Comparison of ENCODE assay signal across 29 cellular contexts in genomic region chr14:88848571-88848970, GRCh38. TPM values are rescaled to one million over a fixed set of nuclear protein-coding genes. Genes with fewer than 3 reads are reported as not detected.
DNase-seq lines count a peak whose midpoint lies in the region; ATAC-seq, FAIRE-seq and TF ChIP-seq lines count a peak whose summit lies in the region.
"Had no signal": no experiment of that assay in that cellular context is flagged by ENCODE, and none has a peak within 500 bp of the region (broad histone marks: within the 10 kb centered on the region; RNA-seq: fewer than 3 reads in every experiment).

No MANE protein-coding gene starts in this region.

- H3K27ac ChIP-seq in SK-N-SH (ENCODE audit: low read depth in 2 of 2, low read length in 1 of 2), result peak overlapping the region; percentile 21 to 60; a peak in 2 of 4 replicates
- H3K27ac ChIP-seq in mesenchymal stem cell (ENCODE audit: low read length, poor library complexity, severe bottlenecking), result no peak overlapping the region
- H3K27ac ChIP-seq: colonic mucosa, heart left ventricle, Peyer's patch, sigmoid colon, tibial artery had no signal

- H3K79me1 ChIP-seq in mesenchymal stem cell (replicated peaks; ENCODE audit: low read length, poor library complexity, severe bottlenecking), result no peaks in the 10 kb centered on the region

- H2BK15ac ChIP-seq in mesenchymal stem cell (ENCODE audit: low read depth, poor library complexity, severe bottlenecking), result no peak overlapping the region

- no peak for TF ChIP-seq CTCF in SK-N-SH (IDR thresholded peaks at IDR 0.05)

- H2BK5ac ChIP-seq in mesenchymal stem cell (ENCODE audit: low read depth, low read length, poor library complexity, severe bottlenecking), result no peak overlapping the region

- no peak for TF ChIP-seq RAD21 in SK-N-SH (IDR thresholded peaks at IDR 0.05; ENCODE audit: low read length)

- H3K18ac ChIP-seq in mesenchymal stem cell (ENCODE audit: low read depth in 1 of 2, low read length in 2 of 2), result no peak overlapping the region

- H4K20me1 ChIP-seq in SK-N-SH (ENCODE audit: insufficient read depth), result no peaks in the 10 kb centered on the region

- no peak overlapping the region for H3K23ac ChIP-seq in mesenchymal stem cell (ENCODE audit: low read length in 2 of 2)

- H3K4me3 ChIP-seq in SK-N-SH (ENCODE audit: low read depth in 2 of 2, low read length in 1 of 2) (no peak overlapping the region), mesenchymal stem cell (ENCODE audit: insufficient read depth in 1 of 2, low read depth in 1 of 2, low read length in 2 of 2) (no peak overlapping the region)
- H3K4me3 ChIP-seq: colonic mucosa, heart left ventricle, lung, Peyer's patch, sigmoid colon, tibial artery had no signal

- H2BK12ac ChIP-seq in mesenchymal stem cell (ENCODE audit: low read length in 2 of 2), result no peak overlapping the region

- H3K4me1 ChIP-seq in SK-N-SH (ENCODE audit: control insufficient read depth in 1 of 2, insufficient read depth in 2 of 2, low read depth in 1 of 2, low read length in 1 of 2), result peaks cover 0 to 21% of the 10 kb centered on the region in 2 experiments; a peak in 2 of 4 replicates
- H3K4me1 ChIP-seq in mesenchymal stem cell (ENCODE audit: control insufficient read depth, insufficient read depth, low read depth, low read length), result no peaks in the 10 kb centered on the region
- H3K4me1 ChIP-seq: colonic mucosa, heart left ventricle, Peyer's patch, sigmoid colon, tibial artery had no signal

- no peak overlapping the region for H3K4me2 ChIP-seq in SK-N-SH
- no peak overlapping the region for H3K4me2 ChIP-seq in mesenchymal stem cell (ENCODE audit: low read length, poor library complexity, severe bottlenecking)

- peak; percentile 56 for FAIRE-seq in frontal cortex (lab: Jason Lieb, UNC)

- peaks cover 9% of the 10 kb centered on the region for H3F3A ChIP-seq in SK-N-SH (replicated peaks; ENCODE audit: insufficient read depth)

- H3K9me2 ChIP-seq in SK-N-SH, result no peaks in the 10 kb centered on the region

- no peak overlapping the region for H4K8ac ChIP-seq in mesenchymal stem cell (ENCODE audit: low read length)

- no peak overlapping the region for H3K14ac ChIP-seq in mesenchymal stem cell (ENCODE audit: low read length in 2 of 2)

- no peak overlapping the region for H2AK5ac ChIP-seq in mesenchymal stem cell (ENCODE audit: low read length, severe bottlenecking)

- H4K91ac ChIP-seq in mesenchymal stem cell (ENCODE audit: low read length), result no peak overlapping the region

- no peak overlapping the region for H2BK120ac ChIP-seq in mesenchymal stem cell (ENCODE audit: low read depth, low read length)

- H2AFZ ChIP-seq in SK-N-SH (ENCODE audit: low read depth), result peak overlapping the region; percentile 6; the same call in 1 of the 2 replicates
- no peak overlapping the region for H2AFZ ChIP-seq in mesenchymal stem cell (ENCODE audit: low read depth, low read length)

- no peak for TF ChIP-seq EP300 in SK-N-SH (IDR thresholded peaks at IDR 0.05; ENCODE audit: borderline replicate concordance in 1 of 2, low read depth in 1 of 2, low read length in 1 of 2)

- DNase-seq in HCEC 1CT (peak; percentile 67), SK-N-SH (no peak), frontal cortex (ENCODE audit: low spot score in 2 of 2) (no peak), ecto neural progenitor cell (ENCODE audit: low spot score) (no peak), HK-2 (ENCODE audit: unreplicated experiment) (no peak), mesenchymal stem cell (no peak)
- DNase-seq: activated CD4-positive, alpha-beta T cell treated with anti-CD3 and anti-CD28 coated beads for 48 hours; activated CD8-positive, alpha-beta memory T cell treated with anti-CD3 and anti-CD28 coated beads for 24 hours; C1 segment of cervical spinal cord; colonic mucosa; COR-L47; DMS53; effector memory CD4-positive, alpha-beta T cell; GDM1; heart left ventricle; KBM-7; left cardiac atrium; MM.1S; NCI-H1417 treated with DMSO at 0.1 percent for 48 hours; Peyer's patch; sigmoid colon; stimulated activated CD4-positive, alpha-beta T cell treated with anti-CD3 and anti-CD28 coated beads, Interleukin-15, amount 100 ng/mL, for 24 hours; stimulated activated CD4-positive, alpha-beta T cell treated with anti-CD3 and anti-CD28 coated beads, Interleukin-4, amount 100 ng/mL, for 4 hours; T1000; tibial artery had no signal

- no peaks in the 10 kb centered on the region for H3K9me3 ChIP-seq in SK-N-SH
- H3K9me3 ChIP-seq in mesenchymal stem cell (ENCODE audit: control insufficient read depth, low read length), result no peaks in the 10 kb centered on the region
- H3K9me3 ChIP-seq: colonic mucosa, heart left ventricle, Peyer's patch, sigmoid colon, tibial artery had no signal

- H3K36me3 ChIP-seq in SK-N-SH (replicated peaks in 1 of 2; ENCODE audit: control insufficient read depth in 1 of 2, insufficient read depth in 2 of 2, low read length in 1 of 2) (peaks cover 27 to 42% of the 10 kb centered on the region in 2 experiments), mesenchymal stem cell (ENCODE audit: control insufficient read depth in 1 of 2, insufficient read depth in 2 of 2, low read depth in 1 of 2, low read length in 2 of 2) (peaks cover 0 to 57% of the 10 kb centered on the region in 2 experiments)
- H3K36me3 ChIP-seq: colonic mucosa, Peyer's patch had no signal

- H3K27me3 ChIP-seq in SK-N-SH (ENCODE audit: insufficient read depth) (no peaks in the 10 kb centered on the region), mesenchymal stem cell (ENCODE audit: control insufficient read depth in 1 of 2, insufficient read depth in 1 of 2, low read length in 2 of 2) (no peaks in the 10 kb centered on the region)
- H3K27me3 ChIP-seq: colonic mucosa, heart left ventricle, Peyer's patch, sigmoid colon, tibial artery had no signal

- no peak overlapping the region for H3K9ac ChIP-seq in SK-N-SH
- H3K9ac ChIP-seq in mesenchymal stem cell (ENCODE audit: low read length), result no peak overlapping the region

- CTCF ChIA-PET in SK-N-SH (lab: Yijun Ruan, JAX), result interaction anchor here (0.8 to 0.9 kb wide), 2 partner anchors 11 to 97 kb away, joined by 3 read pairs; no protein-coding TSS in a partner anchor

- H3K79me2 ChIP-seq in SK-N-SH (ENCODE audit: insufficient read depth), result no peaks in the 10 kb centered on the region

- no peak for ATAC-seq in GM18861 (IDR thresholded peaks at IDR 0.05; ENCODE audit: unreplicated experiment)
- ATAC-seq: activated naive CD4-positive, alpha-beta T cell treated with anti-CD3 and anti-CD28 coated beads, Interleukin-2, amount 50 U/mL, for 72 hours; heart left ventricle; left cardiac atrium; natural killer cell treated with Interleukin-12 subunit alpha and Interleukin-12 subunit beta and Interleukin-15 and Interleukin-18, amount 100 ng/mL, for 72 hours had no signal

- POLR2A ChIA-PET in SK-N-SH (lab: Yijun Ruan, JAX), result no interaction called here

- no peak overlapping the region for H3K4ac ChIP-seq in mesenchymal stem cell (ENCODE audit: low read depth in 1 of 2, low read length in 2 of 2)

- WGBS in SK-N-SH (ENCODE audit: low lambda C conversion rate), result 31% methylated on average over 1 of the region's 1 CpG
- WGBS in mesenchymal stem cell, result no CpG with 5 or more reads among the region's 1 CpG

TF ChIP-seq in SK-N-SH, 30 proteins besides CTCF, POLR2A, EP300 and RAD21 (continues in another document):
- TF ChIP-seq NFIC (IDR thresholded peaks at IDR 0.05; ENCODE audit: borderline replicate concordance) (no peak), POLR2AphosphoS5 (IDR thresholded peaks at IDR 0.05; ENCODE audit: low read depth, low read length) (no peak), REST (IDR thresholded peaks at IDR 0.05; ENCODE audit: low read depth, low read length) (no peak), TEAD4 (IDR thresholded peaks at IDR 0.05; ENCODE audit: borderline replicate concordance, insufficient read depth) (no peak), EZH2phosphoT487 (IDR thresholded peaks at IDR 0.05; ENCODE audit: borderline replicate concordance, low read depth) (no peak), MAX (IDR thresholded peaks at IDR 0.05; ENCODE audit: low read depth) (no peak), CHD2 (IDR thresholded peaks at IDR 0.05; ENCODE audit: low read length, partially characterized antibody) (no peak), MXI1 (IDR thresholded peaks at IDR 0.05; ENCODE audit: low read depth, low read length) (no peak)

RNA-seq across cellular contexts. Expression of gene TTC8, which starts 24.1 kb away (rescaled TPM):
- polyA plus RNA-seq in SK-N-SH (2012; rRNA removed), result 51.6 and 73.9 TPM in 2 replicates
- polyA plus RNA-seq in SK-N-SH (2012; cell fraction: cytosol; rRNA removed), result 62.8 and 66.2 TPM in 2 replicates
- polyA plus RNA-seq in SK-N-SH (2012; cell fraction: nucleus; rRNA removed), result 58.0 and 80.1 TPM in 2 replicates
- 9.4 TPM for total RNA-seq in frontal cortex
- polyA plus RNA-seq in mesenchymal stem cell (2013, experiment 1 of 2), result 27.9 TPM
- 29.4 TPM for polyA plus RNA-seq in mesenchymal stem cell (2013, experiment 2 of 2)

RNA-seq across cellular contexts. Expression of gene EML5, which starts 55.8 kb away (rescaled TPM):
- polyA plus RNA-seq in SK-N-SH (2012; rRNA removed), result 0.23 and 1.1 TPM in 2 replicates
- 1.7 and 2.1 TPM in 2 replicates for polyA plus RNA-seq in SK-N-SH (2012; cell fraction: cytosol; rRNA removed)
- polyA plus RNA-seq in SK-N-SH (2012; cell fraction: nucleus; rRNA removed), result 1.6 and 1.9 TPM in 2 replicates
- 32.6 TPM for total RNA-seq in frontal cortex
- not detected for polyA plus RNA-seq in mesenchymal stem cell (2013, experiment 1 of 2)
- 0.04 TPM for polyA plus RNA-seq in mesenchymal stem cell (2013, experiment 2 of 2)
